ENCODE assay signal across 26 cellular contexts in genomic region chr3:136512391-136512790, GRCh38.
DNase-seq lines count a peak whose midpoint lies in the region; ATAC-seq, FAIRE-seq and TF ChIP-seq lines count a peak whose summit lies in the region.
"Had no signal": no experiment of that assay in that cellular context is flagged by ENCODE, and none has a peak within 500 bp of the region (broad histone marks: within the 10 kb centered on the region; RNA-seq: fewer than 3 reads in every experiment).

No MANE protein-coding gene starts in this region.

- no peaks in the 10 kb centered on the region for H3K79me2 ChIP-seq in astrocyte (ENCODE audit: insufficient read depth, low read length)

- no peaks in the 10 kb centered on the region for H3K27me3 Mint-ChIP-seq in astrocyte (ENCODE audit: low read depth, unreplicated experiment)

- no peak overlapping the region for H3K9ac ChIP-seq in astrocyte (ENCODE audit: low read length)

- H3K36me3 ChIP-seq in astrocyte (ENCODE audit: insufficient read depth, low read length) (no peaks in the 10 kb centered on the region), aorta (ENCODE audit: control insufficient read depth in 1 of 2, insufficient read depth in 2 of 2, low read length in 1 of 2) (no peaks in the 10 kb centered on the region), transverse colon (peaks cover 0 to 7% (median 0%) of the 10 kb centered on the region in 4 donors)
- H3K36me3 ChIP-seq: BE2C had no signal

- H3K4me1 ChIP-seq in astrocyte (ENCODE audit: insufficient read depth, low read length) = no peaks in the 10 kb centered on the region
- H3K4me1 ChIP-seq in aorta (ENCODE audit: control insufficient read depth in 1 of 2, insufficient read depth in 2 of 2, low read length in 2 of 2) = no peaks in the 10 kb centered on the region
- H3K4me1 ChIP-seq in transverse colon = no peaks in the 10 kb centered on the region
- H3K4me1 ChIP-seq: foreskin keratinocyte, psoas muscle, uterus had no signal

- H3K4me3 ChIP-seq in astrocyte (ENCODE audit: insufficient read depth, low read depth, low read length) (no peak overlapping the region), fibroblast of the aortic adventitia (ENCODE audit: low read depth, low read length) (no peak overlapping the region), aorta (ENCODE audit: low read length in 2 of 2) (no peak overlapping the region), transverse colon (no peak overlapping the region)
- H3K4me3 ChIP-seq: heart right ventricle, psoas muscle, uterus had no signal

- no peak for FAIRE-seq in astrocyte (lab: Jason Lieb, UNC)
- FAIRE-seq: bronchial epithelial cell, endometrium, GM19239 had no signal

- TF ChIP-seq POLR2A in transverse colon (IDR thresholded peaks at IDR 0.05) = no peak

- intact Hi-C loops in aorta (cut with DNase I) (no loop called here), transverse colon (cut with DNase I; ENCODE audit: low total_unique reads) (no loop called here)

- ATAC-seq in aorta (ENCODE audit: low FRiP score) (peak; percentile 62), GM21576 (IDR thresholded peaks at IDR 0.05; ENCODE audit: unreplicated experiment) (no peak), GM21447 (IDR thresholded peaks at IDR 0.05; ENCODE audit: unreplicated experiment) (no peak)
- ATAC-seq: foreskin keratinocyte, psoas muscle had no signal

- H3K27me3 ChIP-seq in astrocyte (ENCODE audit: insufficient read depth, low read length) = no peaks in the 10 kb centered on the region
- H3K27me3 ChIP-seq in aorta (ENCODE audit: control insufficient read depth in 1 of 2, insufficient read depth in 2 of 2, low read length in 1 of 2) = no peaks in the 10 kb centered on the region
- no peaks in the 10 kb centered on the region for H3K27me3 ChIP-seq in transverse colon
- H3K27me3 ChIP-seq: BE2C, foreskin keratinocyte, heart right ventricle, uterus had no signal

- 44 to 49% methylated on average over 1 of the region's 1 CpG for WGBS in aorta, 2 donors
- 83% methylated on average over 1 of the region's 1 CpG; no CpG with 5 or more reads in 1 of the 2 donors for WGBS in transverse colon (ENCODE audit: low coverage in 1 of 2), 2 donors

- TF ChIP-seq CTCF in astrocyte (IDR thresholded peaks at IDR 0.05; ENCODE audit: insufficient read depth, low read depth, low read length) = no peak
- no peak for TF ChIP-seq CTCF in fibroblast of the aortic adventitia (IDR thresholded peaks at IDR 0.05; ENCODE audit: insufficient read depth, low read length)
- no peak for TF ChIP-seq CTCF in transverse colon (IDR thresholded peaks at IDR 0.05)

- no peak overlapping the region for H3K27ac ChIP-seq in astrocyte (ENCODE audit: low read depth, low read length)
- no peak overlapping the region for H3K27ac ChIP-seq in aorta (ENCODE audit: low read depth in 1 of 2, low read length in 2 of 2)
- no peak overlapping the region for H3K27ac ChIP-seq in transverse colon
- H3K27ac ChIP-seq: foreskin keratinocyte, psoas muscle had no signal

- H3K4me3 Mint-ChIP-seq in astrocyte (ENCODE audit: unreplicated experiment) = no peak overlapping the region
- H3K4me3 Mint-ChIP-seq: T-helper 1 cell treated with Interleukin-12 subunit alpha and Interleukin-12 subunit beta and Interleukin-4 antibody, amounts not matched to agents 30 μg/mL and 1 μg/mL, for 36 hours had no signal

- H3K9me3 ChIP-seq in astrocyte (ENCODE audit: insufficient read depth, low read depth, low read length) (no peaks in the 10 kb centered on the region), aorta (ENCODE audit: control insufficient read depth, low read length) (no peaks in the 10 kb centered on the region), transverse colon (no peaks in the 10 kb centered on the region)
- H3K9me3 ChIP-seq: BE2C, psoas muscle, uterus had no signal

- in situ Hi-C loops in transverse colon (cut with MboI; ENCODE audit: low pct_ligation_motif_present in 1 of 4, low pct_unique_long_range_greater_than_20kb in 1 of 4, low sequenced_read_pairs in 3 of 4) = no loop called here

- H3K4me1 Mint-ChIP-seq in astrocyte (ENCODE audit: low read depth, unreplicated experiment) = no peaks in the 10 kb centered on the region

- DNase-seq in EH (ENCODE audit: low read depth) (peak; percentile 87), astrocyte (ENCODE audit: low read depth) (peak; percentile 23), fibroblast of the aortic adventitia (ENCODE audit: low read depth) (peak; percentile 70), aorta (no peak), transverse colon (no peak)
- DNase-seq: activated CD4-positive, alpha-beta T cell treated with anti-CD3 and anti-CD28 coated beads for 1 hour; activated gamma-delta T cell; BE2C; COR-L47; cortex of kidney; DMS79; foreskin keratinocyte; heart right ventricle; left cardiac atrium; NCI-H1105; NCI-H2029; NCI-H748 treated with DMSO at 0.1 percent for 48 hours; psoas muscle; RPMI8226; uterus had no signal

- H3K9me3 Mint-ChIP-seq in astrocyte (ENCODE audit: unreplicated experiment) = no peaks in the 10 kb centered on the region
- H3K9me3 Mint-ChIP-seq: T-helper 1 cell treated with Interleukin-12 subunit alpha and Interleukin-12 subunit beta and Interleukin-4 antibody, amounts not matched to agents 30 μg/mL and 1 μg/mL, for 36 hours had no signal

- no peak overlapping the region for H3K4me2 ChIP-seq in astrocyte (ENCODE audit: low read length)

- H2AFZ ChIP-seq in astrocyte (ENCODE audit: low read depth, low read length) = no peak overlapping the region

- TF ChIP-seq EP300 in transverse colon (IDR thresholded peaks at IDR 0.05; ENCODE audit: low read depth) = no peak

- H3K36me3 Mint-ChIP-seq in astrocyte (ENCODE audit: low read depth, unreplicated experiment) = peaks cover 6% of the 10 kb centered on the region

- H4K20me1 ChIP-seq in astrocyte (ENCODE audit: insufficient read depth, low read length) = peaks cover 11% of the 10 kb centered on the region

- H3K27ac Mint-ChIP-seq in astrocyte (ENCODE audit: unreplicated experiment) = no peak overlapping the region
- H3K27ac Mint-ChIP-seq: T-helper 1 cell treated with Interleukin-12 subunit alpha and Interleukin-12 subunit beta and Interleukin-4 antibody, amounts not matched to agents 30 μg/mL and 1 μg/mL, for 36 hours had no signal

Comparison
In these comparisons a context has a peak if more than half of its experiments do, and no peak if none do; other contexts are left out.
1. DNase-seq: peak in EH (single experiment), astrocyte (single experiment) and fibroblast of the aortic adventitia (single experiment); none in aorta (0 of 2) and transverse colon (single experiment).